ENCODE assay signal across 9 cellular contexts in the genomic region with DNA sequence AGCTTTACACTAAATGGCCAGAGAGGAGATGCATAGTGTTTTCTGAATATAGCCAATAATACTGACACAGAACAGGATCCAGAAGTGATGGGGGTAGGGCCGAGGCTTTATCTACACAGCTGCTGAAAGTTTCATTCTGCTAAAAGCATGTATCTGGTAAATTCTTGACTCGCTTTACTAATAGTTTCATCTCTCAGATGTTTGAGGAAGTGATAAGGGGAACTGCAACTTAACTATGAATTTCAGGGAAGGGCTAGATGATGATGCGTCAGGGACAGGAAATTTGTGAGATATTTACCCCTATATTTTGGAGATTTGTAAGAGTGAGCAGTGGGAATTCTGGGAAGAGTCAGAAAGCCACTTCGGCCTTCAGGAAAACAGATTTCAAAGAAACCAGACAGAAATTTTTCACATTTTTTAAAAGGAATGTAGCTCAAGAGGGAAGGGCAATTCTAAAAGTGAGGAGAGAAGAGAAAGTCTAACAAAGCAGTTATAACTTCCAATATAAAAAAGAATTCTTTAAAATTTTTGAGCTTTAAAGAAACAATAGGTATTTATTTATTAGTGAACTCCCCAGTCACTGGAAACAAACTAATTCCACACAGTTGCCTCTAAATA.
DNase-seq lines count a peak whose midpoint lies in the region; ATAC-seq and TF ChIP-seq lines count a peak whose summit lies in the region.
"Had no signal": no experiment of that assay in that cellular context is flagged by ENCODE, and none has a peak within 500 bp of the region (broad histone marks: within the 10 kb centered on the region; RNA-seq: fewer than 3 reads in every experiment).

No MANE protein-coding gene starts in this region.

- no peaks in the 10 kb centered on the region for H3K36me3 Mint-ChIP-seq in activated B cell treated with CpG ODN at 0.5 μM for 24 hours (ENCODE audit: low read depth)

- CTCF ChIA-PET in activated B cell treated with CpG ODN at 0.5 μM for 24 hours (lab: Charles Lee): interaction anchor here (0.8 to 1.5 kb wide), 7 partner anchors 13 to 289 kb away, joined by 3 to 5 read pairs (median 3); no protein-coding TSS in a partner anchor

- no peaks in the 10 kb centered on the region for H3K9me3 Mint-ChIP-seq in activated B cell treated with CpG ODN at 0.5 μM for 24 hours

- no peak for TF ChIP-seq CTCF in activated B cell treated with CpG ODN at 0.5 μM for 24 hours (IDR thresholded peaks at IDR 0.05)

- DNase-seq in EH (ENCODE audit: low read depth) (peak; percentile 16), activated B cell treated with CpG ODN at 0.5 μM for 24 hours (no peak), SJCRH30 (no peak), ureter (ENCODE audit: low spot score) (no peak)
- DNase-seq in stimulated activated naive CD4-positive, alpha-beta T cell (lab: John Stamatoyannopoulos, UW): no peak
- no peak for DNase-seq in NK-92 treated with Interleukin-12 subunit alpha and Interleukin-12 subunit beta, amount 100 ng/mL, for 24 hours (lab: John Stamatoyannopoulos, UW)

- H3K27ac ChIP-seq in SJCRH30: no peak overlapping the region
- H3K27ac ChIP-seq: cardiac muscle cell had no signal

- no peaks in the 10 kb centered on the region for H3K4me1 ChIP-seq in SJCRH30

- peak overlapping the region; percentile 66 for H3K4me3 Mint-ChIP-seq in activated B cell treated with CpG ODN at 0.5 μM for 24 hours

- no peaks in the 10 kb centered on the region for H3K27me3 Mint-ChIP-seq in activated B cell treated with CpG ODN at 0.5 μM for 24 hours

- intact Hi-C loops in activated B cell treated with CpG ODN at 0.5 μM for 24 hours (cut with micrococcal nuclease): loop anchor here (1.0 to 5.0 kb wide), 7 partner anchors 13 to 329 kb away; no protein-coding TSS in a partner anchor

- H3K36me3 ChIP-seq in SJCRH30: no peaks in the 10 kb centered on the region
- H3K36me3 ChIP-seq: cardiac muscle cell had no signal

- ATAC-seq in GM19395 (IDR thresholded peaks at IDR 0.05; ENCODE audit: unreplicated experiment) (peak; percentile 99), HG03135 (IDR thresholded peaks at IDR 0.05; ENCODE audit: unreplicated experiment) (peak; percentile 100), activated B cell treated with CpG ODN at 0.5 μM for 24 hours (ENCODE audit: low read depth) (peak; percentile 91)

- no peak overlapping the region for H3K4me3 ChIP-seq in SJCRH30
- H3K4me3 ChIP-seq: cardiac muscle cell had no signal

- POLR2A ChIA-PET in activated B cell treated with CpG ODN at 0.5 μM for 24 hours (lab: Charles Lee): interaction anchor here (0.7 to 7.9 kb wide), 16 partner anchors 10 to 345 kb away, joined by 3 to 111 read pairs (median 6); no protein-coding TSS in a partner anchor

- peak overlapping the region; percentile 81 for H3K27ac Mint-ChIP-seq in activated B cell treated with CpG ODN at 0.5 μM for 24 hours

- no peaks in the 10 kb centered on the region for H3K9me3 ChIP-seq in SJCRH30 (replicated peaks)

- peaks cover 51% of the 10 kb centered on the region for H3K4me1 Mint-ChIP-seq in activated B cell treated with CpG ODN at 0.5 μM for 24 hours

- H3K27me3 ChIP-seq in SJCRH30: no peaks in the 10 kb centered on the region
- H3K27me3 ChIP-seq: cardiac muscle cell had no signal
